Comparison of ENCODE assay signal across 1 cellular context in the genomic region with DNA sequence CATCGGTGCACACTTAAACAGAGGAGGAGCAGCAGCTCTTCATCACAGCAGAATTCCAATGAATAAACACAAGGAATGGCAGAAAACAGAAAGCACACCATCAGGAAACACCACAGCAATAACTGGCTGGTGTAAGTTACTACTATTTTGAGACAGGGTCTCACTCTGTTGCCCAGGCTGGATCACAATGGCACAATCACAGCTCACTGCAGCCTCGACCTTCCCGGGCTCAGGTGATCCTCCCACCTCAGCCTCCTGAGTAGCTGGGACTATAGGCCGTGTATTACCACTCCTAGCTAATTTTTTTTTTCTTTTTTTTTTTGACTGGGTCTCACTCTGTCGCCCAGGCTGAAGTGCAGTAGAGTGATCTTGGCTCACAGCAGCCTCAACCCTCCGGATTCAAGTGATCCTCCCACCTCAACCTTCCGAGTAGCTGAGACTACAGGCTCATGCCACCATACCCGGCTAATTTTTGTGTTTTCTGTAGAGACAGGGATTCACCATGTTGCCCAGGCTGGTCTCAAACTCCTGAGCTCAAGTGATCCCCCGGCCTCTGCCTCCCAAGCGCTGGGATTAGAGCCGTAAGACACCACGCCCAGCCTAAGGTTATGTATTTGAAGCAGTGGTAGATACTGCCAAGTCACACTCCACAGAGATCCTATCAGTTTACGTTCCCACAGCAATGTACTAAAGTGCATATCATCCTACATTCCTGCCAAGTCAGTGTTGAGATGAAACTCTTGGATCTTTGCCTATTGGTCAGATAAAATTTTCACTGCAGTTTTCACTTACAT.
TF ChIP-seq lines count a peak whose summit lies in the region.

No MANE protein-coding gene starts in this region.

TF ChIP-seq in K562, 482 proteins besides CTCF, POLR2A, EP300 and RAD21 (continued from another document and continues in another):
- TF ChIP-seq, protein P1, sequence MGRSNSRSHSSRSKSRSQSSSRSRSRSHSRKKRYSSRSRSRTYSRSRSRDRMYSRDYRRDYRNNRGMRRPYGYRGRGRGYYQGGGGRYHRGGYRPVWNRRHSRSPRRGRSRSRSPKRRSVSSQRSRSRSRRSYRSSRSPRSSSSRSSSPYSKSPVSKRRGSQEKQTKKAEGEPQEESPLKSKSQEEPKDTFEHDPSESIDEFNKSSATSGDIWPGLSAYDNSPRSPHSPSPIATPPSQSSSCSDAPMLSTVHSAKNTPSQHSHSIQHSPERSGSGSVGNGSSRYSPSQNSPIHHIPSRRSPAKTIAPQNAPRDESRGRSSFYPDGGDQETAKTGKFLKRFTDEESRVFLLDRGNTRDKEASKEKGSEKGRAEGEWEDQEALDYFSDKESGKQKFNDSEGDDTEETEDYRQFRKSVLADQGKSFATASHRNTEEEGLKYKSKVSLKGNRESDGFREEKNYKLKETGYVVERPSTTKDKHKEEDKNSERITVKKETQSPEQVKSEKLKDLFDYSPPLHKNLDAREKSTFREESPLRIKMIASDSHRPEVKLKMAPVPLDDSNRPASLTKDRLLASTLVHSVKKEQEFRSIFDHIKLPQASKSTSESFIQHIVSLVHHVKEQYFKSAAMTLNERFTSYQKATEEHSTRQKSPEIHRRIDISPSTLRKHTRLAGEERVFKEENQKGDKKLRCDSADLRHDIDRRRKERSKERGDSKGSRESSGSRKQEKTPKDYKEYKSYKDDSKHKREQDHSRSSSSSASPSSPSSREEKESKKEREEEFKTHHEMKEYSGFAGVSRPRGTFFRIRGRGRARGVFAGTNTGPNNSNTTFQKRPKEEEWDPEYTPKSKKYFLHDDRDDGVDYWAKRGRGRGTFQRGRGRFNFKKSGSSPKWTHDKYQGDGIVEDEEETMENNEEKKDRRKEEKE (IDR thresholded peaks at IDR 0.05; ENCODE audit: borderline replicate concordance in 1 of 2, control insufficient read depth in 1 of 2, low read depth in 2 of 2, low read length in 1 of 2) = no peak
- TF ChIP-seq ZBTB7A (IDR thresholded peaks at IDR 0.05; ENCODE audit: borderline replicate concordance, control insufficient read depth, low read depth, low read length) (no peak), TOE1 (IDR thresholded peaks at IDR 0.05; ENCODE audit: borderline replicate concordance) (no peak), TOE1 (CRISPR knock-in tag; IDR thresholded peaks at IDR 0.05; ENCODE audit: borderline replicate concordance, low read depth) (no peak), DACH1 (IDR thresholded peaks at IDR 0.05; ENCODE audit: partially characterized antibody) (no peak), ELF4 (CRISPR knock-in tag; IDR thresholded peaks at IDR 0.05) (no peak), ZNF140 (CRISPR knock-in tag; IDR thresholded peaks at IDR 0.05) (no peak), CBX8 (IDR thresholded peaks at IDR 0.05; ENCODE audit: borderline replicate concordance, extremely low read depth, low read depth, low read length, poor library complexity, severe bottlenecking) (no peak), BRD4 (IDR thresholded peaks at IDR 0.05) (no peak), TEAD4 (IDR thresholded peaks at IDR 0.05; ENCODE audit: low read length) (peak; percentile 83), TEAD4 (CRISPR knock-in tag; IDR thresholded peaks at IDR 0.05; ENCODE audit: borderline replicate concordance) (no peak), JUND (IDR thresholded peaks at IDR 0.05; ENCODE audit: borderline replicate concordance, low read depth, low read length) (peak; percentile 68; the same call in 1 of the 2 replicates), JUND (tag; IDR thresholded peaks at IDR 0.05; ENCODE audit: borderline replicate concordance, low read depth, low read length) (no peak; the same call in 2 of the 3 replicates), CSDE1 (IDR thresholded peaks at IDR 0.05) (no peak), ZNF3 (CRISPR knock-in tag; IDR thresholded peaks at IDR 0.05) (no peak), POU5F1 (IDR thresholded peaks at IDR 0.05; ENCODE audit: borderline replicate concordance, low read depth, low read length, partially characterized antibody) (no peak), CAMTA2 (CRISPR knock-in tag; conservative IDR thresholded peaks at IDR 0.05) (no peak), CREB1 (IDR thresholded peaks at IDR 0.05) (no peak), CREB1 (CRISPR knock-in tag; IDR thresholded peaks at IDR 0.05) (no peak), PHTF2 (CRISPR knock-in tag; IDR thresholded peaks at IDR 0.05) (no peak), C11orf30 (IDR thresholded peaks at IDR 0.05; ENCODE audit: low read depth) (peak; percentile 98), ZNF143 (CRISPR knock-in tag; IDR thresholded peaks at IDR 0.05) (no peak), FOXM1 (IDR thresholded peaks at IDR 0.05; ENCODE audit: low read depth) (no peak), FOXM1 (CRISPR knock-in tag; IDR thresholded peaks at IDR 0.05; ENCODE audit: low read depth) (no peak), KDM5B (IDR thresholded peaks at IDR 0.05; ENCODE audit: insufficient replicate concordance, low read depth, low read length) (no peak), STAG1 (CRISPR knock-in tag; IDR thresholded peaks at IDR 0.05; ENCODE audit: borderline replicate concordance) (no peak), MEF2A (IDR thresholded peaks at IDR 0.05; ENCODE audit: control insufficient read depth, low read depth, low read length) (no peak), ZFPM2 (CRISPR knock-in tag; IDR thresholded peaks at IDR 0.05) (no peak), MBD2 (IDR thresholded peaks at IDR 0.05; ENCODE audit: borderline replicate concordance, low read depth) (0 out of 2 replicates have a peak, but pooled peaks have one; percentile 21), NCOA1 (IDR thresholded peaks at IDR 0.05; ENCODE audit: low read depth) (no peak), KLF6 (CRISPR knock-in tag; IDR thresholded peaks at IDR 0.05; ENCODE audit: borderline replicate concordance) (no peak), KLF13 (tag; IDR thresholded peaks at IDR 0.05; ENCODE audit: borderline replicate concordance, low read depth) (no peak), ZNF695 (CRISPR knock-in tag; IDR thresholded peaks at IDR 0.05) (no peak), NUFIP1 (IDR thresholded peaks at IDR 0.05; ENCODE audit: partially characterized antibody) (no peak), RBFOX2 (IDR thresholded peaks at IDR 0.05; ENCODE audit: low read depth, low read length) (no peak), MECOM (CRISPR knock-in tag; IDR thresholded peaks at IDR 0.05) (no peak), SOX6 (IDR thresholded peaks at IDR 0.05) (peak; percentile 12; the same call in 1 of the 2 replicates), CCAR2 (IDR thresholded peaks at IDR 0.05; ENCODE audit: low read depth, low read length) (no peak), ADNP (tag; IDR thresholded peaks at IDR 0.05) (no peak), NFXL1 (CRISPR knock-in tag; IDR thresholded peaks at IDR 0.05) (no peak), MXI1 (IDR thresholded peaks at IDR 0.05; ENCODE audit: low read depth, low read length) (no peak), LEF1 (IDR thresholded peaks at IDR 0.05) (0 out of 2 replicates have a peak, but pooled peaks have one; percentile 17), GTF2A2 (tag; IDR thresholded peaks at IDR 0.05) (no peak), SP2 (IDR thresholded peaks at IDR 0.05; ENCODE audit: extremely low read depth, low read depth, low read length, poor library complexity, severe bottlenecking) (no peak)
- TF ChIP-seq, protein P2, sequence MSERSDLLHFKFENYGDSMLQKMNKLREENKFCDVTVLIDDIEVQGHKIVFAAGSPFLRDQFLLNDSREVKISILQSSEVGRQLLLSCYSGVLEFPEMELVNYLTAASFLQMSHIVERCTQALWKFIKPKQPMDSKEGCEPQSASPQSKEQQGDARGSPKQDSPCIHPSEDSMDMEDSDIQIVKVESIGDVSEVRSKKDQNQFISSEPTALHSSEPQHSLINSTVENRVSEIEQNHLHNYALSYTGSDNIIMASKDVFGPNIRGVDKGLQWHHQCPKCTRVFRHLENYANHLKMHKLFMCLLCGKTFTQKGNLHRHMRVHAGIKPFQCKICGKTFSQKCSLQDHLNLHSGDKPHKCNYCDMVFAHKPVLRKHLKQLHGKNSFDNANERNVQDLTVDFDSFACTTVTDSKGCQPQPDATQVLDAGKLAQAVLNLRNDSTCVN (CRISPR knock-in tag; IDR thresholded peaks at IDR 0.05) = no peak
- TF ChIP-seq, protein P3, sequence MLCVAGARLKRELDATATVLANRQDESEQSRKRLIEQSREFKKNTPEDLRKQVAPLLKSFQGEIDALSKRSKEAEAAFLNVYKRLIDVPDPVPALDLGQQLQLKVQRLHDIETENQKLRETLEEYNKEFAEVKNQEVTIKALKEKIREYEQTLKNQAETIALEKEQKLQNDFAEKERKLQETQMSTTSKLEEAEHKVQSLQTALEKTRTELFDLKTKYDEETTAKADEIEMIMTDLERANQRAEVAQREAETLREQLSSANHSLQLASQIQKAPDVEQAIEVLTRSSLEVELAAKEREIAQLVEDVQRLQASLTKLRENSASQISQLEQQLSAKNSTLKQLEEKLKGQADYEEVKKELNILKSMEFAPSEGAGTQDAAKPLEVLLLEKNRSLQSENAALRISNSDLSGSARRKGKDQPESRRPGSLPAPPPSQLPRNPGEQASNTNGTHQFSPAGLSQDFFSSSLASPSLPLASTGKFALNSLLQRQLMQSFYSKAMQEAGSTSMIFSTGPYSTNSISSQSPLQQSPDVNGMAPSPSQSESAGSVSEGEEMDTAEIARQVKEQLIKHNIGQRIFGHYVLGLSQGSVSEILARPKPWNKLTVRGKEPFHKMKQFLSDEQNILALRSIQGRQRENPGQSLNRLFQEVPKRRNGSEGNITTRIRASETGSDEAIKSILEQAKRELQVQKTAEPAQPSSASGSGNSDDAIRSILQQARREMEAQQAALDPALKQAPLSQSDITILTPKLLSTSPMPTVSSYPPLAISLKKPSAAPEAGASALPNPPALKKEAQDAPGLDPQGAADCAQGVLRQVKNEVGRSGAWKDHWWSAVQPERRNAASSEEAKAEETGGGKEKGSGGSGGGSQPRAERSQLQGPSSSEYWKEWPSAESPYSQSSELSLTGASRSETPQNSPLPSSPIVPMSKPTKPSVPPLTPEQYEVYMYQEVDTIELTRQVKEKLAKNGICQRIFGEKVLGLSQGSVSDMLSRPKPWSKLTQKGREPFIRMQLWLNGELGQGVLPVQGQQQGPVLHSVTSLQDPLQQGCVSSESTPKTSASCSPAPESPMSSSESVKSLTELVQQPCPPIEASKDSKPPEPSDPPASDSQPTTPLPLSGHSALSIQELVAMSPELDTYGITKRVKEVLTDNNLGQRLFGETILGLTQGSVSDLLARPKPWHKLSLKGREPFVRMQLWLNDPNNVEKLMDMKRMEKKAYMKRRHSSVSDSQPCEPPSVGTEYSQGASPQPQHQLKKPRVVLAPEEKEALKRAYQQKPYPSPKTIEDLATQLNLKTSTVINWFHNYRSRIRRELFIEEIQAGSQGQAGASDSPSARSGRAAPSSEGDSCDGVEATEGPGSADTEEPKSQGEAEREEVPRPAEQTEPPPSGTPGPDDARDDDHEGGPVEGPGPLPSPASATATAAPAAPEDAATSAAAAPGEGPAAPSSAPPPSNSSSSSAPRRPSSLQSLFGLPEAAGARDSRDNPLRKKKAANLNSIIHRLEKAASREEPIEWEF (CRISPR knock-in tag; IDR thresholded peaks at IDR 0.05) = 0 out of 2 replicates have a peak, but pooled peaks have one; percentile 59
- TF ChIP-seq, protein P4, sequence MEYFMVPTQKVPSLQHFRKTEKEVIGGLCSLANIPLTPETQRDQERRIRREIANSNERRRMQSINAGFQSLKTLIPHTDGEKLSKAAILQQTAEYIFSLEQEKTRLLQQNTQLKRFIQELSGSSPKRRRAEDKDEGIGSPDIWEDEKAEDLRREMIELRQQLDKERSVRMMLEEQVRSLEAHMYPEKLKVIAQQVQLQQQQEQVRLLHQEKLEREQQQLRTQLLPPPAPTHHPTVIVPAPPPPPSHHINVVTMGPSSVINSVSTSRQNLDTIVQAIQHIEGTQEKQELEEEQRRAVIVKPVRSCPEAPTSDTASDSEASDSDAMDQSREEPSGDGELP (CRISPR knock-in tag; IDR thresholded peaks at IDR 0.05; ENCODE audit: borderline replicate concordance) = no peak
- TF ChIP-seq, protein P5, sequence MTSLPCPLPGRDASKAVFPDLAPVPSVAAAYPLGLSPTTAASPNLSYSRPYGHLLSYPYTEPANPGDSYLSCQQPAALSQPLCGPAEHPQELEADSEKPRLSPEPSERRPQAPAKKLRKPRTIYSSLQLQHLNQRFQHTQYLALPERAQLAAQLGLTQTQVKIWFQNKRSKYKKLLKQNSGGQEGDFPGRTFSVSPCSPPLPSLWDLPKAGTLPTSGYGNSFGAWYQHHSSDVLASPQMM (CRISPR knock-in tag; IDR thresholded peaks at IDR 0.05) = no peak
- TF ChIP-seq, protein P6, sequence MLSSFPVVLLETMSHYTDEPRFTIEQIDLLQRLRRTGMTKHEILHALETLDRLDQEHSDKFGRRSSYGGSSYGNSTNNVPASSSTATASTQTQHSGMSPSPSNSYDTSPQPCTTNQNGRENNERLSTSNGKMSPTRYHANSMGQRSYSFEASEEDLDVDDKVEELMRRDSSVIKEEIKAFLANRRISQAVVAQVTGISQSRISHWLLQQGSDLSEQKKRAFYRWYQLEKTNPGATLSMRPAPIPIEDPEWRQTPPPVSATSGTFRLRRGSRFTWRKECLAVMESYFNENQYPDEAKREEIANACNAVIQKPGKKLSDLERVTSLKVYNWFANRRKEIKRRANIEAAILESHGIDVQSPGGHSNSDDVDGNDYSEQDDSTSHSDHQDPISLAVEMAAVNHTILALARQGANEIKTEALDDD (IDR thresholded peaks at IDR 0.05) = peak; percentile 35; the same call in 1 of the 2 replicates
- TF ChIP-seq, protein P7, sequence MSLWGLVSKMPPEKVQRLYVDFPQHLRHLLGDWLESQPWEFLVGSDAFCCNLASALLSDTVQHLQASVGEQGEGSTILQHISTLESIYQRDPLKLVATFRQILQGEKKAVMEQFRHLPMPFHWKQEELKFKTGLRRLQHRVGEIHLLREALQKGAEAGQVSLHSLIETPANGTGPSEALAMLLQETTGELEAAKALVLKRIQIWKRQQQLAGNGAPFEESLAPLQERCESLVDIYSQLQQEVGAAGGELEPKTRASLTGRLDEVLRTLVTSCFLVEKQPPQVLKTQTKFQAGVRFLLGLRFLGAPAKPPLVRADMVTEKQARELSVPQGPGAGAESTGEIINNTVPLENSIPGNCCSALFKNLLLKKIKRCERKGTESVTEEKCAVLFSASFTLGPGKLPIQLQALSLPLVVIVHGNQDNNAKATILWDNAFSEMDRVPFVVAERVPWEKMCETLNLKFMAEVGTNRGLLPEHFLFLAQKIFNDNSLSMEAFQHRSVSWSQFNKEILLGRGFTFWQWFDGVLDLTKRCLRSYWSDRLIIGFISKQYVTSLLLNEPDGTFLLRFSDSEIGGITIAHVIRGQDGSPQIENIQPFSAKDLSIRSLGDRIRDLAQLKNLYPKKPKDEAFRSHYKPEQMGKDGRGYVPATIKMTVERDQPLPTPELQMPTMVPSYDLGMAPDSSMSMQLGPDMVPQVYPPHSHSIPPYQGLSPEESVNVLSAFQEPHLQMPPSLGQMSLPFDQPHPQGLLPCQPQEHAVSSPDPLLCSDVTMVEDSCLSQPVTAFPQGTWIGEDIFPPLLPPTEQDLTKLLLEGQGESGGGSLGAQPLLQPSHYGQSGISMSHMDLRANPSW (CRISPR knock-in tag; IDR thresholded peaks at IDR 0.05) = no peak
- TF ChIP-seq, protein P8, sequence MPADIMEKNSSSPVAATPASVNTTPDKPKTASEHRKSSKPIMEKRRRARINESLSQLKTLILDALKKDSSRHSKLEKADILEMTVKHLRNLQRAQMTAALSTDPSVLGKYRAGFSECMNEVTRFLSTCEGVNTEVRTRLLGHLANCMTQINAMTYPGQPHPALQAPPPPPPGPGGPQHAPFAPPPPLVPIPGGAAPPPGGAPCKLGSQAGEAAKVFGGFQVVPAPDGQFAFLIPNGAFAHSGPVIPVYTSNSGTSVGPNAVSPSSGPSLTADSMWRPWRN (IDR thresholded peaks at IDR 0.05; ENCODE audit: low read depth) = peak; percentile 89
